12 cellular contexts compared by ENCODE assay signal in the genomic region with DNA sequence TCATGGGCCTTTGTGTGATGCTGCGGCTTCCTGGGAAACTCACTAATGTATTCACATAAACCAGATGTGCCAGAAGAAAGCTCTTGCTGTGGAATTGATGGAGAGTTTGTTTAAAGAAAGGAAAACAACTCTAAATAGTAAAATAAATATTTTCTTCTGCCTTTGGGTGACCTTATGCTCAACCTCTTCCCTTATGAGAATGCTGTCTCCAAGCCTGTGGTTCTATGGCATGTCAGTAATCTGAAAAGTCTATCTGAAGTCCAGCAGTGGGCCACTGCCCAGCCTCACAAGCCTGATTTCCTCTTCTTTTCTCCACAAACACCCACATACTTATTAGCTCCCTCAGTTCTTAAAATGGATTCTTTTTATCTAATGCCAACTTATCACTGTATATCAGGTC. TPM values are rescaled to one million over a fixed set of nuclear protein-coding genes. Genes with fewer than 3 reads are reported as not detected.
DNase-seq lines count a peak whose midpoint lies in the region; ATAC-seq and TF ChIP-seq lines count a peak whose summit lies in the region.
"Had no signal": no experiment of that assay in that cellular context is flagged by ENCODE, and none has a peak within 500 bp of the region (broad histone marks: within the 10 kb centered on the region; RNA-seq: fewer than 3 reads in every experiment).

No MANE protein-coding gene starts in this region.

- TF ChIP-seq POLR2A in HCT116 (IDR thresholded peaks at IDR 0.05; ENCODE audit: borderline replicate concordance, extremely low read depth, insufficient read depth, insufficient read length) (no peak), right lobe of liver (IDR thresholded peaks at IDR 0.05) (no peak)

- peak overlapping the region; percentile 19 for H2AFZ ChIP-seq in HCT116 (ENCODE audit: low read depth, low read length, poor library complexity, severe bottlenecking)

- H3K27ac ChIP-seq in HCT116 (ENCODE audit: low read depth, low read length) (peak overlapping the region; percentile 61; the same call in 1 of the 2 replicates), brain microvascular endothelial cell (peak overlapping the region; percentile 31), right lobe of liver (no peak overlapping the region), upper lobe of right lung (no peak overlapping the region)
- H3K27ac ChIP-seq: RWPE1 had no signal

- BruUV-seq in HCT116 (replicated peaks; lab: Mats Ljungman, UMichigan) = no TSS peak

- H3K27me3 ChIP-seq in HCT116 (ENCODE audit: insufficient read depth, low read length) (no peaks in the 10 kb centered on the region), brain microvascular endothelial cell (replicated peaks) (no peaks in the 10 kb centered on the region), right lobe of liver (no peaks in the 10 kb centered on the region), upper lobe of right lung (no peaks in the 10 kb centered on the region)

- H3K4me1 ChIP-seq in HCT116 (ENCODE audit: control insufficient read depth in 1 of 2, insufficient read depth in 2 of 2, low read length in 2 of 2) = peaks cover 48 to 74% of the 10 kb centered on the region in 2 experiments
- H3K4me1 ChIP-seq in right lobe of liver = peaks cover 0 to 28% (median 9%) of the 10 kb centered on the region in 4 donors
- H3K4me1 ChIP-seq in upper lobe of right lung = no peaks in the 10 kb centered on the region

- no peaks in the 10 kb centered on the region for H4K20me1 ChIP-seq in HCT116 (ENCODE audit: insufficient read depth)

- ATAC-seq in HCT116 (peak; percentile 72), right lobe of liver (peak in 3 of 4 donors; percentile 14 to 35 (median 24)), upper lobe of right lung (peak; percentile 55)
- ATAC-seq: stimulated activated naive CD8-positive, alpha-beta T cell treated with anti-CD3 and anti-CD28 coated beads, Interleukin-15, amount 100 ng/mL, for 72 hours had no signal

- TF ChIP-seq CTCF in HCT116 (IDR thresholded peaks at IDR 0.05 in 2 of 3, conservative IDR thresholded peaks at IDR 0.05 in 1 of 3; ENCODE audit: borderline replicate concordance in 1 of 3, insufficient read depth in 1 of 3, low read depth in 2 of 3, low read length in 2 of 3) = no peak
- TF ChIP-seq CTCF in brain microvascular endothelial cell (IDR thresholded peaks at IDR 0.05; ENCODE audit: low read depth, low read length, missing control alignments) = no peak
- no peak for TF ChIP-seq CTCF in right lobe of liver (IDR thresholded peaks at IDR 0.05)
- no peak for TF ChIP-seq CTCF in upper lobe of right lung (IDR thresholded peaks at IDR 0.05)

- no peaks in the 10 kb centered on the region for H3K9me2 ChIP-seq in HCT116 (ENCODE audit: insufficient read depth)

- POLR2A ChIA-PET in HCT116 (lab: Charles Lee) = interaction anchor here (1.1 kb wide), 1 partner anchor 37 kb away, joined by 3 read pairs; no protein-coding TSS in a partner anchor

- peak overlapping the region; percentile 66 for H3K4me2 ChIP-seq in HCT116 (ENCODE audit: low read length)

- no peak for TF ChIP-seq RAD21 in HCT116 (IDR thresholded peaks at IDR 0.05; ENCODE audit: low read depth)

- no peak overlapping the region for H3K9ac ChIP-seq in HCT116 (ENCODE audit: low read length)

- CTCF ChIA-PET in HCT116 (lab: Charles Lee) = no interaction called here

- DNase-seq in HCT116 (ENCODE audit: low read depth, low spot score) (no peak), brain microvascular endothelial cell (peak; percentile 78), right lobe of liver (no peak), upper lobe of right lung (no peak), cerebellar cortex (ENCODE audit: low spot score) (no peak), NCI-H2196 (lab: John Stamatoyannopoulos, UW; ENCODE audit: unreplicated experiment) (no peak), NK-92 (lab: John Stamatoyannopoulos, UW; ENCODE audit: unreplicated experiment) (no peak)
- DNase-seq: activated CD4-positive, alpha-beta memory T cell treated with anti-CD3 and anti-CD28 coated beads for 36 hours; MV-4-11; stimulated activated naive CD8-positive, alpha-beta T cell treated with anti-CD3 and anti-CD28 coated beads, Interleukin-15, amount 100 ng/mL, for 72 hours; T1000 had no signal

- H3K79me2 ChIP-seq in HCT116 (ENCODE audit: insufficient read depth, low read length) = no peaks in the 10 kb centered on the region

- H3K36me3 ChIP-seq in HCT116 (ENCODE audit: control insufficient read depth in 1 of 2, insufficient read depth in 2 of 2, low read length in 2 of 2) (no peaks in the 10 kb centered on the region), brain microvascular endothelial cell (replicated peaks) (no peaks in the 10 kb centered on the region), right lobe of liver (no peaks in the 10 kb centered on the region), upper lobe of right lung (no peaks in the 10 kb centered on the region)

- in situ Hi-C loops in brain microvascular endothelial cell (cut with HindIII; ENCODE audit: low pct_ligation_motif_present, low sequenced_read_pairs) = no loop called here

- H3K9me3 ChIP-seq in HCT116 (ENCODE audit: control insufficient read depth in 1 of 2, insufficient read depth in 1 of 2, low read depth in 1 of 2, low read length in 2 of 2) = no peaks in the 10 kb centered on the region
- H3K9me3 ChIP-seq in right lobe of liver = no peaks in the 10 kb centered on the region
- no peaks in the 10 kb centered on the region for H3K9me3 ChIP-seq in upper lobe of right lung

- H3K4me3 ChIP-seq in HCT116 (replicated peaks in 1 of 2; ENCODE audit: low read depth in 1 of 2, low read length in 2 of 2) (no peak overlapping the region), brain microvascular endothelial cell (ENCODE audit: low read depth, low read length) (no peak overlapping the region), right lobe of liver (no peak overlapping the region), upper lobe of right lung (no peak overlapping the region)

- WGBS in right lobe of liver (ENCODE audit: insufficient coverage, low coverage, low lambda C conversion rate, missing lambda C conversion rate) = 33% methylated on average over 1 of the region's 1 CpG

- RAD21 ChIA-PET in HCT116 (lab: Charles Lee; ENCODE audit: low non-redundant PET in 1 of 2, low total read pairs in 2 of 2, uncharacterized antibody in 2 of 2, unreplicated experiment in 2 of 2) = interaction anchor here (0.6 to 1.6 kb wide), 4 partner anchors 21 to 92 kb away, joined by 3 to 5 read pairs (median 3); no protein-coding TSS in a partner anchor

- intact Hi-C loops in HCT116 (cut with micrococcal nuclease) = no loop called here
- intact Hi-C loops in right lobe of liver (cut with DNase I) = no loop called here
- intact Hi-C loops in upper lobe of right lung (cut with DNase I) = no loop called here

TF ChIP-seq in HCT116, 20 proteins besides CTCF, POLR2A, EP300 and RAD21:
- TF ChIP-seq JUND (IDR thresholded peaks at IDR 0.05) = no peak
- TF ChIP-seq, protein P1, sequence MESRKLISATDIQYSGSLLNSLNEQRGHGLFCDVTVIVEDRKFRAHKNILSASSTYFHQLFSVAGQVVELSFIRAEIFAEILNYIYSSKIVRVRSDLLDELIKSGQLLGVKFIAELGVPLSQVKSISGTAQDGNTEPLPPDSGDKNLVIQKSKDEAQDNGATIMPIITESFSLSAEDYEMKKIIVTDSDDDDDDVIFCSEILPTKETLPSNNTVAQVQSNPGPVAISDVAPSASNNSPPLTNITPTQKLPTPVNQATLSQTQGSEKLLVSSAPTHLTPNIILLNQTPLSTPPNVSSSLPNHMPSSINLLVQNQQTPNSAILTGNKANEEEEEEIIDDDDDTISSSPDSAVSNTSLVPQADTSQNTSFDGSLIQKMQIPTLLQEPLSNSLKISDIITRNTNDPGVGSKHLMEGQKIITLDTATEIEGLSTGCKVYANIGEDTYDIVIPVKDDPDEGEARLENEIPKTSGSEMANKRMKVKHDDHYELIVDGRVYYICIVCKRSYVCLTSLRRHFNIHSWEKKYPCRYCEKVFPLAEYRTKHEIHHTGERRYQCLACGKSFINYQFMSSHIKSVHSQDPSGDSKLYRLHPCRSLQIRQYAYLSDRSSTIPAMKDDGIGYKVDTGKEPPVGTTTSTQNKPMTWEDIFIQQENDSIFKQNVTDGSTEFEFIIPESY (IDR thresholded peaks at IDR 0.05; ENCODE audit: extremely low read depth, insufficient replicate concordance, low read length) = no peak
- no peak for TF ChIP-seq SIN3A (IDR thresholded peaks at IDR 0.05; ENCODE audit: low read depth)
- no peak for TF ChIP-seq ZNF274 (IDR thresholded peaks at IDR 0.05; ENCODE audit: low read depth, low read length)
- TF ChIP-seq ELF1 (IDR thresholded peaks at IDR 0.05; ENCODE audit: borderline replicate concordance, low read depth) = no peak

RNA-seq across cellular contexts. Expression of a gene that starts 49.9 kb away (rescaled TPM):
- total RNA-seq in HCT116 (2021; ENCODE audit: unreplicated experiment) (143 TPM), right lobe of liver (10 to 100 TPM; 21.9 to 40.6 (median 31.2) TPM), upper lobe of right lung (60.8 TPM)
- polyA plus RNA-seq in HCT116 (2012) = 37.9 and 46.8 TPM in 2 replicates

Comparison
In these comparisons a context has a peak if more than half of its experiments do, and no peak if none do; other contexts are left out.
1. H3K27ac ChIP-seq: peak in HCT116 (single experiment) and brain microvascular endothelial cell (single experiment); none in right lobe of liver (0 of 3) and upper lobe of right lung (single experiment).
2. Peak in every context shown above with its lines, with median percentiles within 50 percentile points of each other: ATAC-seq.